In genomic region chr7:104368006-104368405, GRCh38 we compare ENCODE assay signal across 1 cellular context.
TF ChIP-seq lines count a peak whose summit lies in the region.

No MANE protein-coding gene starts in this region.

TF ChIP-seq in GM23338, 12 proteins besides CTCF, POLR2A, EP300 and RAD21 (continued from another document):
- TF ChIP-seq REST (IDR thresholded peaks at IDR 0.05; ENCODE audit: unreplicated experiment) (no peak), ETS1 (IDR thresholded peaks at IDR 0.05) (no peak)
